In the genomic region with DNA sequence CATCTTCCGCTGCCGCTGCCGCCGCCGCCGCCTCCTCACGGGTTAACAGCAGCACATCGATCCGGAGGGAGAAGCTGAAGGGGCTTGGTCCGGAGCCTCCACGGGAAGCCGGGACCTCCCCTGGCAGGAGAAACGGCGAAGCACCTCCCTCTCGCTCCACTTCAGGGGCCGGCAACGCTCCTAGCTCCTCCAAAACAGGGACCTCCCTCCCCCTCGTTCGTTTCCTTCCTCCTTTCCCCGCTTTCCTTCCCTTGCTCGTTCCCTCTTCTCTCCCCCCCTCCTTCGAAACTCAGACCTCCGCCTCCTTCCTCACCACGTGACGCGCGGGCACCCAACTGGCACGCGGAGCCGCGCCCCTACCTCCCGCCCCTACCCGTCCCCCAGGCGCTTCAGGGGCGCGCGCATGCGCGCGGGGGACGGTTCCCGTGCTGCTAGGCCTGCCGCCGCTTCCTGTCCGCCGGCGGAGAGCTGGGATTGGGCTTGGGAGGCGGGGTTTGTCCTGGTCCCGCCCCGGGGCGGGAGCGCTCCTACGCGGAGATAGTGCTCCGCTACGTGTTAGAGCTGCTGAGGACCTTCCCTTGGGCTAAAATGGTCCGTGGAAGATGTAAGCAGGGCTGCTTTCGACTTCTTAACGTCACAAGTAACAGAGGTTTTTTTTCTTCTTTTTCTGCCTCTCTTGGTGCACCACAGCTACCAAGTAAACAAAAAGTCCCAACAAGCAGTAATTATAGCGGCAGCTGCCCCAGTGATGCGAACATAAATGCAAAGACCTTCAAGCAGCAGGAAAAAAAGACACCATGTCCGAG, we compare ENCODE assay signal across 8 cellular contexts. TPM values are rescaled to one million over a fixed set of nuclear protein-coding genes. Genes with fewer than 3 reads are reported as not detected.
A peak's percentile ranks its signal among the peaks of the same experiment; 100 is the strongest.
DNase-seq lines count a peak whose midpoint lies in the region; ATAC-seq and TF ChIP-seq lines count a peak whose summit lies in the region.

A gene with protein sequence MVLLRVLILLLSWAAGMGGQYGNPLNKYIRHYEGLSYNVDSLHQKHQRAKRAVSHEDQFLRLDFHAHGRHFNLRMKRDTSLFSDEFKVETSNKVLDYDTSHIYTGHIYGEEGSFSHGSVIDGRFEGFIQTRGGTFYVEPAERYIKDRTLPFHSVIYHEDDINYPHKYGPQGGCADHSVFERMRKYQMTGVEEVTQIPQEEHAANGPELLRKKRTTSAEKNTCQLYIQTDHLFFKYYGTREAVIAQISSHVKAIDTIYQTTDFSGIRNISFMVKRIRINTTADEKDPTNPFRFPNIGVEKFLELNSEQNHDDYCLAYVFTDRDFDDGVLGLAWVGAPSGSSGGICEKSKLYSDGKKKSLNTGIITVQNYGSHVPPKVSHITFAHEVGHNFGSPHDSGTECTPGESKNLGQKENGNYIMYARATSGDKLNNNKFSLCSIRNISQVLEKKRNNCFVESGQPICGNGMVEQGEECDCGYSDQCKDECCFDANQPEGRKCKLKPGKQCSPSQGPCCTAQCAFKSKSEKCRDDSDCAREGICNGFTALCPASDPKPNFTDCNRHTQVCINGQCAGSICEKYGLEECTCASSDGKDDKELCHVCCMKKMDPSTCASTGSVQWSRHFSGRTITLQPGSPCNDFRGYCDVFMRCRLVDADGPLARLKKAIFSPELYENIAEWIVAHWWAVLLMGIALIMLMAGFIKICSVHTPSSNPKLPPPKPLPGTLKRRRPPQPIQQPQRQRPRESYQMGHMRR (minus strand): TSS at position 176 of the 806 bp plus-strand sequence. CDS start 173 bp downstream, at position 3.

- CTCF ChIA-PET in mammary epithelial cell (lab: Charles Lee; ENCODE audit: low non-redundant PET): interaction anchor here (0.7 to 1.4 kb wide), 3 partner anchors 21 to 209 kb away, joined by 3 to 16 read pairs (median 4); a partner anchor contains a TSS

- peak within 1 kb of the TSS; percentile 77 for H3K9ac ChIP-seq in mammary epithelial cell (ENCODE audit: insufficient read depth, low read length)
- H3K9ac ChIP-seq in smooth muscle cell (ENCODE audit: low read depth): peak within 1 kb of the TSS; percentile 88

- no peaks in the 10 kb centered on the region for H4K20me1 ChIP-seq in mammary epithelial cell (ENCODE audit: insufficient read depth, low read length)
- H4K20me1 ChIP-seq in smooth muscle cell (ENCODE audit: low read depth): peaks cover 39% of the 10 kb centered on the region

- BruUV-seq in mammary epithelial cell (replicated peaks; lab: Mats Ljungman, UMichigan): no TSS peak

- TF ChIP-seq CTCF in WERI-Rb-1 (IDR thresholded peaks at IDR 0.05; ENCODE audit: low read depth, low read length): no peak
- TF ChIP-seq CTCF in mammary epithelial cell (conservative IDR thresholded peaks at IDR 0.05 in 1 of 2, IDR thresholded peaks at IDR 0.05 in 1 of 2; ENCODE audit: extremely low read depth in 1 of 2, insufficient read depth in 1 of 2, low read depth in 1 of 2, low read length in 2 of 2): no peak
- no peak for TF ChIP-seq CTCF in smooth muscle cell (IDR thresholded peaks at IDR 0.05; ENCODE audit: borderline replicate concordance, insufficient read depth, poor library complexity, severe bottlenecking)

- peaks cover 11% of the 10 kb centered on the region for H3K4me1 ChIP-seq in ACC112 (ENCODE audit: control insufficient read depth, insufficient read depth, low read length, unreplicated experiment)
- H3K4me1 ChIP-seq in mammary epithelial cell (ENCODE audit: insufficient read depth, low read length): peaks cover 10% of the 10 kb centered on the region
- peaks cover 22% of the 10 kb centered on the region for H3K4me1 ChIP-seq in smooth muscle cell (ENCODE audit: low read depth)

- WGBS in mammary epithelial cell (ENCODE audit: low coverage, missing lambda C conversion rate): under 1% methylated on average over 16 of the region's 62 CpGs
- under 1% methylated on average over 44 of the region's 62 CpGs for WGBS in smooth muscle cell (ENCODE audit: low lambda C conversion rate)

- in situ Hi-C loops in mammary epithelial cell (cut with MboI; ENCODE audit: low sequenced_read_pairs in 2 of 2): loop anchor here in 1 of 2 donors (25.0 kb wide), 1 partner anchor 512 kb away; no protein-coding TSS in a partner anchor

- H3K4me2 ChIP-seq in mammary epithelial cell (ENCODE audit: insufficient read depth, low read depth, low read length) (peak within 1 kb of the TSS; percentile 95), smooth muscle cell (peak within 1 kb of the TSS; percentile 95)

- H3K27me3 ChIP-seq in ACC112 (ENCODE audit: insufficient read depth, low read length) (no peaks in the 10 kb centered on the region), WERI-Rb-1 (ENCODE audit: insufficient read depth, low read depth, severe bottlenecking) (no peaks in the 10 kb centered on the region), mammary epithelial cell (ENCODE audit: insufficient read depth, low read length) (no peaks in the 10 kb centered on the region), smooth muscle cell (ENCODE audit: low read depth) (no peaks in the 10 kb centered on the region)

- ATAC-seq in GM18870 (IDR thresholded peaks at IDR 0.05; ENCODE audit: unreplicated experiment) (peak; percentile 65), HG03135 (IDR thresholded peaks at IDR 0.05; ENCODE audit: unreplicated experiment) (peak; percentile 79)

- no peaks in the 10 kb centered on the region for H3K9me3 ChIP-seq in WERI-Rb-1 (ENCODE audit: severe bottlenecking)
- H3K9me3 ChIP-seq in mammary epithelial cell (replicated peaks; ENCODE audit: insufficient read depth, low read length): no peaks in the 10 kb centered on the region
- H3K9me3 ChIP-seq in smooth muscle cell (replicated peaks; ENCODE audit: low read depth): no peaks in the 10 kb centered on the region

- no peaks in the 10 kb centered on the region for H3K36me3 ChIP-seq in ACC112 (ENCODE audit: insufficient read depth, low read length)
- H3K36me3 ChIP-seq in WERI-Rb-1: no peaks in the 10 kb centered on the region; the same call in 1 of the 2 replicates
- no peaks in the 10 kb centered on the region for H3K36me3 ChIP-seq in mammary epithelial cell (ENCODE audit: insufficient read depth, low read length)
- no peaks in the 10 kb centered on the region for H3K36me3 ChIP-seq in smooth muscle cell (ENCODE audit: low read depth)

- peak within 1 kb of the TSS; percentile 92 for H2AFZ ChIP-seq in ACC112 (ENCODE audit: low read length, unreplicated experiment)
- H2AFZ ChIP-seq in mammary epithelial cell (ENCODE audit: low read depth, low read length): peak within 1 kb of the TSS; percentile 87
- H2AFZ ChIP-seq in smooth muscle cell (ENCODE audit: low read depth): peak within 1 kb of the TSS; percentile 85

- DNase-seq in NCI-H2227 (lab: John Stamatoyannopoulos, UW; ENCODE audit: unreplicated experiment) (peak; percentile 98), WERI-Rb-1 (peak; percentile 99), mammary epithelial cell (peak; percentile 100), iPS-NIHi11 (ENCODE audit: low spot score) (peak; percentile 99), smooth muscle cell (lab: John Stamatoyannopoulos, UW; ENCODE audit: unreplicated experiment) (peak; percentile 96)

- H3K79me2 ChIP-seq in ACC112 (ENCODE audit: control insufficient read depth, insufficient read depth, low read length, unreplicated experiment) (peaks cover 44% of the 10 kb centered on the region), mammary epithelial cell (ENCODE audit: insufficient read depth, low read length) (peaks cover 47% of the 10 kb centered on the region), smooth muscle cell (ENCODE audit: low read depth) (peaks cover 44% of the 10 kb centered on the region)

- peak within 1 kb of the TSS; percentile 81 for H3K4me3 ChIP-seq in ACC112 (ENCODE audit: low read depth, low read length)
- H3K4me3 ChIP-seq in WERI-Rb-1 (ENCODE audit: low read depth, low read length): peak within 1 kb of the TSS; percentile 94
- peak within 1 kb of the TSS; percentile 77 to 96 (median 90) for H3K4me3 ChIP-seq in mammary epithelial cell (replicated peaks in 1 of 3; ENCODE audit: insufficient read depth in 1 of 3, low read depth in 2 of 3, low read length in 3 of 3)
- peak within 1 kb of the TSS; percentile 88 for H3K4me3 ChIP-seq in smooth muscle cell

- intact Hi-C loops in mammary epithelial cell (cut with micrococcal nuclease): loop anchor here (1.0 to 5.0 kb wide), 5 partner anchors 15 to 307 kb away; a partner anchor contains a TSS

- dilution Hi-C loops in mammary epithelial cell (cut with HindIII; ENCODE audit: low sequenced_read_pairs): no loop called here

- H3K27ac ChIP-seq in ACC112 (ENCODE audit: low read depth, low read length) (peak within 1 kb of the TSS; percentile 90), WERI-Rb-1 (peak within 1 kb of the TSS; percentile 97), mammary epithelial cell (ENCODE audit: insufficient read depth, low read depth, low read length) (peak within 1 kb of the TSS; percentile 89), smooth muscle cell (ENCODE audit: low read depth) (peak within 1 kb of the TSS; percentile 88)

- H3F3A ChIP-seq in smooth muscle cell (ENCODE audit: low read depth): peaks cover 7% of the 10 kb centered on the region

RNA-seq across cellular contexts. Expression of the gene that starts here (rescaled TPM):
- total RNA-seq in mammary epithelial cell (100 to 1,000 TPM; 108 to 163 TPM), smooth muscle cell (200 and 239 TPM in 2 replicates)
- polyA plus RNA-seq in mammary epithelial cell (96.2 TPM), smooth muscle cell (150 and 168 TPM in 2 replicates)
- 183 TPM for polyA minus RNA-seq in mammary epithelial cell

Comparison
In these comparisons a context has a peak if more than half of its experiments do, and no peak if none do; other contexts are left out.
1. Peak in every context shown above with its lines: DNase-seq, ATAC-seq, H3K4me3 ChIP-seq and H3K27ac ChIP-seq.